8 cellular contexts compared by ENCODE assay signal in genomic region chr11:126284829-126285228, GRCh38. TPM values are rescaled to one million over a fixed set of nuclear protein-coding genes. Genes with fewer than 3 reads are reported as not detected.
DNase-seq lines count a peak whose midpoint lies in the region; ATAC-seq lines count a peak whose summit lies in the region.

No MANE protein-coding gene starts in this region.

- H3K4me1 Mint-ChIP-seq in IgD-negative memory B cell (peaks cover 24 to 33% (median 24%) of the 10 kb centered on the region in 3 donors), memory B cell (peaks cover 29% of the 10 kb centered on the region)
- H3K4me1 Mint-ChIP-seq in activated naive CD8-positive, alpha-beta T cell treated with anti-CD3 and anti-CD28 coated beads, Interleukin-2, amount 10 ng/mL, durations not matched to agents 7 days and 5 days = peaks cover 32% of the 10 kb centered on the region
- peaks cover 36 to 53% of the 10 kb centered on the region in 2 donors for H3K4me1 Mint-ChIP-seq in stimulated activated naive B cell treated with anti-CD40 and anti-IgM and Interleukin-4, amounts not matched to agents 10 μg/mL and 1 μg/mL and 100 μg/mL, for 72 hours

- H3K36me3 Mint-ChIP-seq in IgD-negative memory B cell (peaks cover 6% of the 10 kb centered on the region), memory B cell (peaks cover 6% of the 10 kb centered on the region)
- peaks cover 11% of the 10 kb centered on the region for H3K36me3 Mint-ChIP-seq in activated naive CD8-positive, alpha-beta T cell treated with anti-CD3 and anti-CD28 coated beads, Interleukin-2, amount 10 ng/mL, durations not matched to agents 7 days and 5 days
- H3K36me3 Mint-ChIP-seq in stimulated activated naive B cell treated with anti-CD40 and anti-IgM and Interleukin-4, amounts not matched to agents 10 μg/mL and 1 μg/mL and 100 μg/mL, for 72 hours = peaks cover 7 to 15% of the 10 kb centered on the region in 2 donors

- ATAC-seq in GM21381 (IDR thresholded peaks at IDR 0.05; ENCODE audit: unreplicated experiment) = peak; percentile 52
- no peak for ATAC-seq in activated naive CD8-positive, alpha-beta T cell treated with anti-CD3 and anti-CD28 coated beads, Interleukin-2, amount 10 ng/mL, durations not matched to agents 7 days and 5 days (ENCODE audit: low read depth)
- peak; percentile 59 for ATAC-seq in memory B cell (ENCODE audit: low read depth)
- ATAC-seq in stimulated activated naive B cell treated with anti-CD40 and anti-IgM and Interleukin-4, amounts not matched to agents 10 μg/mL and 1 μg/mL and 100 μg/mL, for 72 hours (replicated peaks) = peak; percentile 35 to 49

- peak overlapping the region; percentile 4 to 93 (median 89) for H3K27ac Mint-ChIP-seq in IgD-negative memory B cell
- peak overlapping the region; percentile 9 for H3K27ac Mint-ChIP-seq in activated naive CD8-positive, alpha-beta T cell treated with anti-CD3 and anti-CD28 coated beads, Interleukin-2, amount 10 ng/mL, durations not matched to agents 7 days and 5 days
- H3K27ac Mint-ChIP-seq in memory B cell = peak overlapping the region; percentile 83
- H3K27ac Mint-ChIP-seq in stimulated activated naive B cell treated with anti-CD40 and anti-IgM and Interleukin-4, amounts not matched to agents 10 μg/mL and 1 μg/mL and 100 μg/mL, for 72 hours = peak overlapping the region; percentile 33

- POLR2A ChIA-PET in activated naive CD8-positive, alpha-beta T cell treated with anti-CD3 and anti-CD28 coated beads, Interleukin-2, amount 10 ng/mL, durations not matched to agents 7 days and 5 days (lab: Charles Lee) = interaction anchor here (1.8 kb wide), 1 partner anchor 16 kb away, joined by 15 read pairs; no protein-coding TSS in a partner anchor

- no peaks in the 10 kb centered on the region for H3K9me3 Mint-ChIP-seq in IgD-negative memory B cell
- H3K9me3 Mint-ChIP-seq in activated naive CD8-positive, alpha-beta T cell treated with anti-CD3 and anti-CD28 coated beads, Interleukin-2, amount 10 ng/mL, durations not matched to agents 7 days and 5 days = no peaks in the 10 kb centered on the region
- H3K9me3 Mint-ChIP-seq in memory B cell = no peaks in the 10 kb centered on the region
- no peaks in the 10 kb centered on the region for H3K9me3 Mint-ChIP-seq in stimulated activated naive B cell treated with anti-CD40 and anti-IgM and Interleukin-4, amounts not matched to agents 10 μg/mL and 1 μg/mL and 100 μg/mL, for 72 hours

- H3K4me3 Mint-ChIP-seq in IgD-negative memory B cell (peak overlapping the region; percentile 56 to 98 (median 94)), memory B cell (peak overlapping the region; percentile 96)
- peak overlapping the region; percentile 98 for H3K4me3 Mint-ChIP-seq in activated naive CD8-positive, alpha-beta T cell treated with anti-CD3 and anti-CD28 coated beads, Interleukin-2, amount 10 ng/mL, durations not matched to agents 7 days and 5 days
- H3K4me3 Mint-ChIP-seq in stimulated activated naive B cell treated with anti-CD40 and anti-IgM and Interleukin-4, amounts not matched to agents 10 μg/mL and 1 μg/mL and 100 μg/mL, for 72 hours = peak overlapping the region; percentile 3 to 5

- DNase-seq in DMS153 (lab: John Stamatoyannopoulos, UW) (peak; percentile 83), SW 1271 (lab: John Stamatoyannopoulos, UW) (peak; percentile 52 to 72), memory B cell (ENCODE audit: low spot score in 2 of 2) (peak; percentile 36 to 58), NCI-H2227 (lab: John Stamatoyannopoulos, UW; ENCODE audit: unreplicated experiment) (no peak)
- DNase-seq in activated naive CD8-positive, alpha-beta T cell treated with anti-CD3 and anti-CD28 coated beads, Interleukin-2, amount 10 ng/mL, durations not matched to agents 7 days and 5 days = no peak
- DNase-seq in stimulated activated naive B cell treated with anti-CD40 and anti-IgM and Interleukin-4, amounts not matched to agents 10 μg/mL and 1 μg/mL and 100 μg/mL, for 72 hours = peak; percentile 63

- H3K27me3 Mint-ChIP-seq in IgD-negative memory B cell (no peaks in the 10 kb centered on the region), memory B cell (no peaks in the 10 kb centered on the region)
- H3K27me3 Mint-ChIP-seq in activated naive CD8-positive, alpha-beta T cell treated with anti-CD3 and anti-CD28 coated beads, Interleukin-2, amount 10 ng/mL, durations not matched to agents 7 days and 5 days = no peaks in the 10 kb centered on the region
- H3K27me3 Mint-ChIP-seq in stimulated activated naive B cell treated with anti-CD40 and anti-IgM and Interleukin-4, amounts not matched to agents 10 μg/mL and 1 μg/mL and 100 μg/mL, for 72 hours = no peaks in the 10 kb centered on the region

RNA-seq across cellular contexts. Expression of gene TIRAP, which starts 1.9 kb away (rescaled TPM):
- 13.0 TPM for polyA plus RNA-seq in IgD-negative memory B cell
- 10 to 100 TPM; 15.6 to 18.8 TPM for total RNA-seq in activated naive CD8-positive, alpha-beta T cell treated with anti-CD3 and anti-CD28 coated beads, Interleukin-2, amount 10 ng/mL, durations not matched to agents 7 days and 5 days

RNA-seq across cellular contexts. Expression of gene FOXRED1, which starts 15.9 kb away (rescaled TPM):
- 12.0 TPM for polyA plus RNA-seq in IgD-negative memory B cell
- total RNA-seq in activated naive CD8-positive, alpha-beta T cell treated with anti-CD3 and anti-CD28 coated beads, Interleukin-2, amount 10 ng/mL, durations not matched to agents 7 days and 5 days = 10 to 100 TPM; 37.4 to 38.5 TPM

RNA-seq across cellular contexts. Expression of gene SRPRA, which starts 16.1 kb away (rescaled TPM):
- polyA plus RNA-seq in IgD-negative memory B cell = 81.7 TPM
- 100 to 1,000 TPM; 110 TPM for total RNA-seq in activated naive CD8-positive, alpha-beta T cell treated with anti-CD3 and anti-CD28 coated beads, Interleukin-2, amount 10 ng/mL, durations not matched to agents 7 days and 5 days

RNA-seq across cellular contexts. Expression of gene DCPS, which starts 19.0 kb away (rescaled TPM):
- 76.9 TPM for polyA plus RNA-seq in IgD-negative memory B cell
- 10 to 100 TPM; 27.4 to 29.1 TPM for total RNA-seq in activated naive CD8-positive, alpha-beta T cell treated with anti-CD3 and anti-CD28 coated beads, Interleukin-2, amount 10 ng/mL, durations not matched to agents 7 days and 5 days

Comparison
In these comparisons a context has a peak if more than half of its experiments do, and no peak if none do; other contexts are left out.
1. DNase-seq: peak in DMS153 (single experiment), SW 1271 (2 of 2), memory B cell (2 of 2) and stimulated activated naive B cell treated with anti-CD40 and anti-IgM and Interleukin-4, amounts not matched to agents 10 μg/mL and 1 μg/mL and 100 μg/mL, for 72 hours (single experiment); none in activated naive CD8-positive, alpha-beta T cell treated with anti-CD3 and anti-CD28 coated beads, Interleukin-2, amount 10 ng/mL, durations not matched to agents 7 days and 5 days (single experiment) and NCI-H2227 (single experiment).
2. H3K27ac Mint-ChIP-seq: peak in every context shown above with its lines; median percentile 89 in IgD-negative memory B cell; 83 in memory B cell; 33 in stimulated activated naive B cell treated with anti-CD40 and anti-IgM and Interleukin-4, amounts not matched to agents 10 μg/mL and 1 μg/mL and 100 μg/mL, for 72 hours; 9 in activated naive CD8-positive, alpha-beta T cell treated with anti-CD3 and anti-CD28 coated beads, Interleukin-2, amount 10 ng/mL, durations not matched to agents 7 days and 5 days.
3. H3K4me3 Mint-ChIP-seq: peak in every context shown above with its lines; median percentile 98 in activated naive CD8-positive, alpha-beta T cell treated with anti-CD3 and anti-CD28 coated beads, Interleukin-2, amount 10 ng/mL, durations not matched to agents 7 days and 5 days; 96 in memory B cell; 94 in IgD-negative memory B cell; 4 in stimulated activated naive B cell treated with anti-CD40 and anti-IgM and Interleukin-4, amounts not matched to agents 10 μg/mL and 1 μg/mL and 100 μg/mL, for 72 hours.